1 cellular context compared by ENCODE assay signal in genomic region chr6:28673800-28674671, GRCh38.
TF ChIP-seq lines count a peak whose summit lies in the region.

No MANE protein-coding gene starts in this region.

TF ChIP-seq in GM23338, 12 proteins besides CTCF, POLR2A, EP300 and RAD21 (continued from another document):
- TF ChIP-seq ZNF462 (CRISPR knock-in tag; IDR thresholded peaks at IDR 0.05) (no peak), ZNF331 (CRISPR knock-in tag; IDR thresholded peaks at IDR 0.05; ENCODE audit: low read depth) (no peak), STAT1 (IDR thresholded peaks at IDR 0.05; ENCODE audit: unreplicated experiment) (no peak), JUNB (IDR thresholded peaks at IDR 0.05; ENCODE audit: unreplicated experiment) (no peak), EZH2phosphoT487 (IDR thresholded peaks at IDR 0.05; ENCODE audit: unreplicated experiment) (no peak)
